ENCODE assay signal across 8 cellular contexts in genomic region chr16:67394271-67395104, GRCh38. TPM values are rescaled to one million over a fixed set of nuclear protein-coding genes. Genes with fewer than 3 reads are reported as not detected.
DNase-seq lines count a peak whose midpoint lies in the region; ATAC-seq lines count a peak whose summit lies in the region.
"Had no signal": no experiment of that assay in that cellular context is flagged by ENCODE, and none has a peak within 500 bp of the region (broad histone marks: within the 10 kb centered on the region; RNA-seq: fewer than 3 reads in every experiment).

No MANE protein-coding gene starts in this region.

- no peaks in the 10 kb centered on the region for H3K9me3 Mint-ChIP-seq in activated naive CD8-positive, alpha-beta T cell treated with anti-CD3 and anti-CD28 coated beads, Interleukin-2, amount 10 ng/mL, durations not matched to agents 7 days and 5 days
- no peaks in the 10 kb centered on the region for H3K9me3 Mint-ChIP-seq in immature natural killer cell
- H3K9me3 Mint-ChIP-seq in stimulated activated naive CD8-positive, alpha-beta T cell treated with anti-CD3 and anti-CD28 coated beads, Interleukin-15, amount 100 ng/mL, for 72 hours: no peaks in the 10 kb centered on the region

- POLR2A ChIA-PET in activated naive CD8-positive, alpha-beta T cell treated with anti-CD3 and anti-CD28 coated beads, Interleukin-2, amount 10 ng/mL, durations not matched to agents 7 days and 5 days (lab: Charles Lee): no interaction called here

- H3K4me1 Mint-ChIP-seq in activated naive CD8-positive, alpha-beta T cell treated with anti-CD3 and anti-CD28 coated beads, Interleukin-2, amount 10 ng/mL, durations not matched to agents 7 days and 5 days: peaks cover 4% of the 10 kb centered on the region
- H3K4me1 Mint-ChIP-seq in immature natural killer cell: peaks cover 6 to 7% of the 10 kb centered on the region in 2 donors
- peaks cover 26% of the 10 kb centered on the region for H3K4me1 Mint-ChIP-seq in stimulated activated naive CD8-positive, alpha-beta T cell treated with anti-CD3 and anti-CD28 coated beads, Interleukin-15, amount 100 ng/mL, for 72 hours

- DNase-seq in activated naive CD8-positive, alpha-beta T cell treated with anti-CD3 and anti-CD28 coated beads, Interleukin-2, amount 10 ng/mL, durations not matched to agents 7 days and 5 days: peak; percentile 39
- DNase-seq in immature natural killer cell (no peak), left colon (no peak), RKO (ENCODE audit: low spot score) (no peak), EL (no peak)
- no peak for DNase-seq in stimulated activated naive CD8-positive, alpha-beta T cell treated with anti-CD3 and anti-CD28 coated beads, Interleukin-15, amount 100 ng/mL, for 72 hours

- peaks cover 40% of the 10 kb centered on the region for H3K4me1 ChIP-seq in HUES6 (ENCODE audit: control insufficient read depth, insufficient read depth, low read length)

- H3K4me3 Mint-ChIP-seq in activated naive CD8-positive, alpha-beta T cell treated with anti-CD3 and anti-CD28 coated beads, Interleukin-2, amount 10 ng/mL, durations not matched to agents 7 days and 5 days: peak overlapping the region; percentile 42
- H3K4me3 Mint-ChIP-seq in immature natural killer cell: peak overlapping the region; percentile 54 to 78 (median 63)
- H3K4me3 Mint-ChIP-seq in stimulated activated naive CD8-positive, alpha-beta T cell treated with anti-CD3 and anti-CD28 coated beads, Interleukin-15, amount 100 ng/mL, for 72 hours: peak overlapping the region; percentile 79

- H3K9ac ChIP-seq in HUES6 (ENCODE audit: low read length): no peak overlapping the region

- H3K36me3 ChIP-seq in HUES6 (ENCODE audit: control insufficient read depth, insufficient read depth, low read length): no peaks in the 10 kb centered on the region

- peaks cover 32% of the 10 kb centered on the region for H3K27me3 Mint-ChIP-seq in activated naive CD8-positive, alpha-beta T cell treated with anti-CD3 and anti-CD28 coated beads, Interleukin-2, amount 10 ng/mL, durations not matched to agents 7 days and 5 days
- H3K27me3 Mint-ChIP-seq in immature natural killer cell (ENCODE audit: low read depth in 3 of 3): peaks cover 10 to 17% (median 11%) of the 10 kb centered on the region in 3 donors
- peaks cover 67% of the 10 kb centered on the region for H3K27me3 Mint-ChIP-seq in stimulated activated naive CD8-positive, alpha-beta T cell treated with anti-CD3 and anti-CD28 coated beads, Interleukin-15, amount 100 ng/mL, for 72 hours

- no peaks in the 10 kb centered on the region for H3K36me3 Mint-ChIP-seq in activated naive CD8-positive, alpha-beta T cell treated with anti-CD3 and anti-CD28 coated beads, Interleukin-2, amount 10 ng/mL, durations not matched to agents 7 days and 5 days
- no peaks in the 10 kb centered on the region for H3K36me3 Mint-ChIP-seq in immature natural killer cell

- H3K4me3 ChIP-seq in HUES6 (ENCODE audit: low read depth, low read length): peak overlapping the region; percentile 50

- no peak for ATAC-seq in activated naive CD8-positive, alpha-beta T cell treated with anti-CD3 and anti-CD28 coated beads, Interleukin-2, amount 10 ng/mL, durations not matched to agents 7 days and 5 days (ENCODE audit: low read depth)
- ATAC-seq in stimulated activated naive CD8-positive, alpha-beta T cell treated with anti-CD3 and anti-CD28 coated beads, Interleukin-15, amount 100 ng/mL, for 72 hours: no peak
- ATAC-seq in left colon: no peak

- no peaks in the 10 kb centered on the region for H3K9me3 ChIP-seq in HUES6 (ENCODE audit: control insufficient read depth, insufficient read depth, low read depth, low read length)

- intact Hi-C loops in left colon (cut with DNase I, micrococcal nuclease): no loop called here

- H3K27me3 ChIP-seq in HUES6 (ENCODE audit: control insufficient read depth, insufficient read depth, low read length): peaks cover 73% of the 10 kb centered on the region

- H3K27ac ChIP-seq in HUES6 (ENCODE audit: low read depth, low read length): no peak overlapping the region
- H3K27ac ChIP-seq: HL-60 had no signal

- no peak overlapping the region for H3K27ac Mint-ChIP-seq in activated naive CD8-positive, alpha-beta T cell treated with anti-CD3 and anti-CD28 coated beads, Interleukin-2, amount 10 ng/mL, durations not matched to agents 7 days and 5 days
- no peak overlapping the region for H3K27ac Mint-ChIP-seq in immature natural killer cell
- H3K27ac Mint-ChIP-seq in stimulated activated naive CD8-positive, alpha-beta T cell treated with anti-CD3 and anti-CD28 coated beads, Interleukin-15, amount 100 ng/mL, for 72 hours: no peak overlapping the region

RNA-seq across cellular contexts. Expression of gene TPPP3, which starts 1.2 kb away (rescaled TPM):
- not detected for total RNA-seq in activated naive CD8-positive, alpha-beta T cell treated with anti-CD3 and anti-CD28 coated beads, Interleukin-2, amount 10 ng/mL, durations not matched to agents 7 days and 5 days
- polyA plus RNA-seq in immature natural killer cell: under 1 TPM in 2 of 3 donors, not detected in 1; 0.22 to 0.78 TPM
- total RNA-seq in left colon: 1 to 10 TPM; 4.1 to 8.3 TPM

RNA-seq across cellular contexts. Expression of gene ZDHHC1, which starts 21.8 kb away (rescaled TPM):
- under 1 TPM; 0.36 to 0.40 TPM for total RNA-seq in activated naive CD8-positive, alpha-beta T cell treated with anti-CD3 and anti-CD28 coated beads, Interleukin-2, amount 10 ng/mL, durations not matched to agents 7 days and 5 days
- polyA plus RNA-seq in immature natural killer cell: under 1 TPM in 2 of 3 donors, not detected in 1; 0.64 to 0.71 TPM
- total RNA-seq in left colon: 10 to 100 TPM; 10.7 to 12.5 TPM

RNA-seq across cellular contexts. Expression of gene HSD11B2, which starts 36.4 kb away (rescaled TPM):
- total RNA-seq in activated naive CD8-positive, alpha-beta T cell treated with anti-CD3 and anti-CD28 coated beads, Interleukin-2, amount 10 ng/mL, durations not matched to agents 7 days and 5 days: not detected
- polyA plus RNA-seq in immature natural killer cell: not detected
- 1,000 to 10,000 TPM in 1 of 2 donors, 100 to 1,000 TPM in 1; 723 to 1,005 TPM for total RNA-seq in left colon

Comparison
In these comparisons a context has a peak if more than half of its experiments do, and no peak if none do; other contexts are left out.
1. RNA of gene TPPP3, which starts 1.2 kb away (total RNA-seq): 4.1 to 8.3 TPM in left colon; not detected in activated naive CD8-positive, alpha-beta T cell treated with anti-CD3 and anti-CD28 coated beads, Interleukin-2, amount 10 ng/mL, durations not matched to agents 7 days and 5 days; every median in the first group is over 4 times any median in the second.
2. RNA of gene ZDHHC1, which starts 21.8 kb away (total RNA-seq): 10.7 to 12.5 TPM in left colon; 0.36 to 0.40 TPM in activated naive CD8-positive, alpha-beta T cell treated with anti-CD3 and anti-CD28 coated beads, Interleukin-2, amount 10 ng/mL, durations not matched to agents 7 days and 5 days; every median in the first group is over 4 times any median in the second.
3. RNA of gene HSD11B2, which starts 36.4 kb away (total RNA-seq): 723 to 1,005 TPM in left colon; not detected in activated naive CD8-positive, alpha-beta T cell treated with anti-CD3 and anti-CD28 coated beads, Interleukin-2, amount 10 ng/mL, durations not matched to agents 7 days and 5 days; every median in the first group is over 100 times any median in the second.
4. Peak in every context shown above with its lines, with median percentiles within 50 percentile points of each other: H3K4me3 Mint-ChIP-seq.